ENCODE assay signal across 14 cellular contexts in genomic region chr11:131295986-131296385, GRCh38.
DNase-seq lines count a peak whose midpoint lies in the region; ATAC-seq and TF ChIP-seq lines count a peak whose summit lies in the region.
"Had no signal": no experiment of that assay in that cellular context is flagged by ENCODE, and none has a peak within 500 bp of the region (broad histone marks: within the 10 kb centered on the region; RNA-seq: fewer than 3 reads in every experiment).

No MANE protein-coding gene starts in this region.

- intact Hi-C loops in dorsolateral prefrontal cortex (cut with DNase I) = no loop called here
- intact Hi-C loops in CD8-positive, alpha-beta T cell (cut with DNase I, micrococcal nuclease) = no loop called here

- peak in 2 of 56 donors; percentile 16 to 35 for TF ChIP-seq CTCF in dorsolateral prefrontal cortex (IDR thresholded peaks at IDR 0.05 in 54 of 56, conservative IDR thresholded peaks at IDR 0.05 in 2 of 56; ENCODE audit: low read depth in 1 of 56, partially characterized antibody in 56 of 56)
- TF ChIP-seq CTCF in CD8-positive, alpha-beta T cell (IDR thresholded peaks at IDR 0.05) = no peak

- no peaks in the 10 kb centered on the region for H3K36me3 Mint-ChIP-seq in CD8-positive, alpha-beta T cell
- H3K36me3 Mint-ChIP-seq: CD4-positive, alpha-beta memory T cell had no signal

- H3K4me3 Mint-ChIP-seq in CD8-positive, alpha-beta T cell = no peak overlapping the region
- H3K4me3 Mint-ChIP-seq: CD4-positive, alpha-beta memory T cell had no signal

- H3K27ac Mint-ChIP-seq in CD8-positive, alpha-beta T cell = no peak overlapping the region
- H3K27ac Mint-ChIP-seq: CD4-positive, alpha-beta memory T cell had no signal

- CTCF ChIA-PET in CD8-positive, alpha-beta T cell (lab: Charles Lee) = no interaction called here

- no peaks in the 10 kb centered on the region for H3K36me3 ChIP-seq in CD8-positive, alpha-beta T cell (ENCODE audit: insufficient read depth, low read length)
- H3K36me3 ChIP-seq: BE2C had no signal

- H3K4me3 ChIP-seq in dorsolateral prefrontal cortex = peak overlapping the region in 3 of 59 donors; percentile 3 to 22 (median 7)
- H3K4me3 ChIP-seq in CD8-positive, alpha-beta T cell (ENCODE audit: low read depth, low read length) = no peak overlapping the region

- peak overlapping the region in 14 of 59 donors; percentile 0 to 71 (median 29) for H3K27ac ChIP-seq in dorsolateral prefrontal cortex
- no peak overlapping the region for H3K27ac ChIP-seq in CD8-positive, alpha-beta T cell (ENCODE audit: low read depth, low read length)
- H3K27ac ChIP-seq: C4-2B had no signal

- peaks cover 5% of the 10 kb centered on the region for H3K9me3 Mint-ChIP-seq in CD8-positive, alpha-beta T cell

- DNase-seq in dorsolateral prefrontal cortex (peak in 7 of 10 donors; percentile 50 to 69 (median 60)), midbrain (lab: John Stamatoyannopoulos, UW) (peak; percentile 58), pons (ENCODE audit: low spot score) (peak; percentile 84), superior temporal gyrus (ENCODE audit: extremely low spot score) (peak; percentile 73), NCI-H1417 (lab: John Stamatoyannopoulos, UW) (no peak)
- DNase-seq in CD8-positive, alpha-beta T cell = no peak
- DNase-seq: BE2C; CD4-positive, alpha-beta memory T cell; COR-L47; DND-41; GDM1 had no signal

- H3K9me3 ChIP-seq in CD8-positive, alpha-beta T cell (ENCODE audit: low read length) = no peaks in the 10 kb centered on the region

- H3K27me3 Mint-ChIP-seq in CD8-positive, alpha-beta T cell (ENCODE audit: low read depth) = peaks cover 12% of the 10 kb centered on the region

- no peaks in the 10 kb centered on the region for H3K4me1 Mint-ChIP-seq in CD8-positive, alpha-beta T cell (ENCODE audit: low read depth)
- H3K4me1 Mint-ChIP-seq: CD4-positive, alpha-beta memory T cell had no signal

- POLR2A ChIA-PET in CD8-positive, alpha-beta T cell (lab: Charles Lee) = no interaction called here

- H3K4me1 ChIP-seq in CD8-positive, alpha-beta T cell (ENCODE audit: insufficient read depth, low read length) = no peaks in the 10 kb centered on the region
- H3K4me1 ChIP-seq: BE2C had no signal

- no peak for ATAC-seq in CD8-positive, alpha-beta T cell
- ATAC-seq in GM21737 (IDR thresholded peaks at IDR 0.05; ENCODE audit: unreplicated experiment) = no peak
- ATAC-seq: HCT116 had no signal

- peaks cover 0 to 6% (median 0%) of the 10 kb centered on the region in 45 donors for H3K27me3 ChIP-seq in dorsolateral prefrontal cortex
- no peaks in the 10 kb centered on the region for H3K27me3 ChIP-seq in CD8-positive, alpha-beta T cell (ENCODE audit: insufficient read depth, low read length)
- H3K27me3 ChIP-seq: BE2C had no signal

Comparison
In these comparisons a context has a peak if more than half of its experiments do, and no peak if none do; other contexts are left out.
1. DNase-seq: peak in dorsolateral prefrontal cortex (7 of 10), midbrain (single experiment), pons (single experiment) and superior temporal gyrus (single experiment); none in CD8-positive, alpha-beta T cell (0 of 7) and NCI-H1417 (0 of 3).